Comparison of ENCODE assay signal across 12 cellular contexts in the genomic region with DNA sequence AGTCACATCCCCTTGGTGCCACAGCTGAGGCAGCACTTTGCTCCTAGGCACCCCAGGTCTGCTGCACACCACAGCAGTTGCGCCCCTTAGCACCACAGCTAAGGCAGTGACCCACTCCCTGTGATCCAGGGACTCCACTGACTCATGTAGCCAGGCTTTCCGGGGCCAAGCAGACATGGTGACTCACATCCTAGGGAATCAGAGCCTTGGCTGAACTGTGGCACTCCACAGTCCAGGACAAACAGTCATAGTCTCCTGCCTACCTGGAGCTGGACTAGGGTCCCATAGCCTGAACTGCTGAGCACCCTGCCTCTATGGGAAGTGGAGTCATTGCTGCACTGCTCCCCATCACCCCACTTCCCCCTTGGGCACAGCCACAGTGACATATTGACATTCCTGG.
DNase-seq lines count a peak whose midpoint lies in the region; ATAC-seq lines count a peak whose summit lies in the region.
"Had no signal": no experiment of that assay in that cellular context is flagged by ENCODE, and none has a peak within 500 bp of the region (broad histone marks: within the 10 kb centered on the region; RNA-seq: fewer than 3 reads in every experiment).

No MANE protein-coding gene starts in this region.

- H3K4me1 ChIP-seq in right cardiac atrium (ENCODE audit: control insufficient read depth, insufficient read depth, low read length) (no peaks in the 10 kb centered on the region), aorta (ENCODE audit: control insufficient read depth in 1 of 2, insufficient read depth in 2 of 2, low read length in 2 of 2) (no peaks in the 10 kb centered on the region)

- DNase-seq in right cardiac atrium: peak in 1 of 3 donors; percentile 18
- DNase-seq in cardiac septum (ENCODE audit: low spot score): no peak
- peak; percentile 64 for DNase-seq in amniotic stem cell (lab: John Stamatoyannopoulos, UW)
- DNase-seq in hepatic stellate cell (ENCODE audit: low spot score): peak; percentile 80
- peak; percentile 81 to 84 for DNase-seq in aorta
- DNase-seq in hypothalamus (lab: John Stamatoyannopoulos, UW): no peak
- no peak for DNase-seq in NCI-H2107 (lab: John Stamatoyannopoulos, UW)
- DNase-seq: activated T-cell treated with anti-CD3 and anti-CD28 coated beads, Interleukin-2, amount 50 U/mL, for 48 hours; effector memory CD8-positive, alpha-beta T cell; NCI-H526 treated with DMSO at 0.1 percent for 48 hours had no signal

- ATAC-seq in right cardiac atrium (peak; percentile 48 to 81), aorta (ENCODE audit: low FRiP score) (peak; percentile 76), HG03571 (IDR thresholded peaks at IDR 0.05; ENCODE audit: unreplicated experiment) (no peak)
- ATAC-seq: effector memory CD8-positive, alpha-beta T cell had no signal

- no peak overlapping the region for H3K4me3 ChIP-seq in right cardiac atrium (ENCODE audit: low read length)
- no peak overlapping the region for H3K4me3 ChIP-seq in aorta (ENCODE audit: low read length in 2 of 2)

- H3K9me3 ChIP-seq in right cardiac atrium (ENCODE audit: control insufficient read depth, low read length) (peaks cover 9% of the 10 kb centered on the region), aorta (ENCODE audit: control insufficient read depth, low read length) (no peaks in the 10 kb centered on the region)

- H3K27me3 ChIP-seq in right cardiac atrium (ENCODE audit: control insufficient read depth, insufficient read depth): no peaks in the 10 kb centered on the region
- no peaks in the 10 kb centered on the region for H3K27me3 ChIP-seq in aorta (ENCODE audit: control insufficient read depth in 1 of 2, insufficient read depth in 2 of 2, low read length in 1 of 2)

- H3K27ac ChIP-seq in right cardiac atrium (ENCODE audit: low read length) (no peak overlapping the region), aorta (ENCODE audit: low read depth in 1 of 2, low read length in 2 of 2) (peak overlapping the region in 1 of 2 donors; percentile 6)
- H3K27ac ChIP-seq: KMS-11 had no signal

- H3K36me3 ChIP-seq in aorta (ENCODE audit: control insufficient read depth in 1 of 2, insufficient read depth in 2 of 2, low read length in 1 of 2): no peaks in the 10 kb centered on the region

- intact Hi-C loops in right cardiac atrium (cut with DNase I): no loop called here
- intact Hi-C loops in cardiac septum (cut with DNase I): no loop called here
- intact Hi-C loops in aorta (cut with DNase I): no loop called here

- WGBS in right cardiac atrium: 80% methylated on average over 2 of the region's 2 CpGs
- WGBS in aorta, 2 donors: 20 to 23% methylated on average over 2 of the region's 2 CpGs

Comparison
In these comparisons a context has a peak if more than half of its experiments do, and no peak if none do; other contexts are left out.
1. DNase-seq: peak in amniotic stem cell (single experiment), hepatic stellate cell (single experiment) and aorta (2 of 2); none in cardiac septum (single experiment), hypothalamus (0 of 51) and NCI-H2107 (single experiment).